Comparison of ENCODE assay signal across 8 cellular contexts in genomic region chr1:89519779-89520358, GRCh38. TPM values are rescaled to one million over a fixed set of nuclear protein-coding genes. Genes with fewer than 3 reads are reported as not detected.
DNase-seq lines count a peak whose midpoint lies in the region; ATAC-seq and TF ChIP-seq lines count a peak whose summit lies in the region.

No MANE protein-coding gene starts in this region.

- DNase-seq in NCI-H446 (lab: John Stamatoyannopoulos, UW), result peak; percentile 26 to 38
- no peak for DNase-seq in NCI-H446 treated with DMSO at 0.1 percent for 48 hours (lab: John Stamatoyannopoulos, UW)
- peak; percentile 63 for DNase-seq in activated CD4-positive, alpha-beta T cell treated with anti-CD3 and anti-CD28 coated beads, Interleukin-2, amount 10 ng/mL, durations not matched to agents 7 days and 5 days
- peak; percentile 66 for DNase-seq in fibroblast of mammary gland (ENCODE audit: low read depth)
- DNase-seq in stimulated activated CD4-positive, alpha-beta T cell treated with anti-CD3 and anti-CD28 coated beads, Interleukin-4, amount 100 ng/mL, for 24 hours, result peak; percentile 57

- peaks cover 1% of the 10 kb centered on the region for H3K79me2 ChIP-seq in Loucy (ENCODE audit: insufficient read depth, low read length)

- peak; percentile 65 for TF ChIP-seq CTCF in Loucy (conservative IDR thresholded peaks at IDR 0.05; ENCODE audit: low read length)
- TF ChIP-seq CTCF in fibroblast of mammary gland (conservative IDR thresholded peaks at IDR 0.05; ENCODE audit: control insufficient read depth, insufficient read depth, low read depth, low read length), result peak; percentile 79

- no peaks in the 10 kb centered on the region for H3K27me3 ChIP-seq in Loucy (ENCODE audit: insufficient read depth, low read length, poor library complexity, severe bottlenecking)

- no peaks in the 10 kb centered on the region for H3K9me3 ChIP-seq in Loucy (ENCODE audit: insufficient read depth, low read depth, low read length)

- peaks cover 11% of the 10 kb centered on the region for H3K4me1 ChIP-seq in Loucy (ENCODE audit: insufficient read depth, low read length, poor library complexity, severe bottlenecking)

- H3K36me3 ChIP-seq in Loucy (ENCODE audit: insufficient read depth, low read length), result no peaks in the 10 kb centered on the region

- no peak overlapping the region for H3K27ac Mint-ChIP-seq in activated CD4-positive, alpha-beta T cell treated with anti-CD3 and anti-CD28 coated beads, Interleukin-2, amount 10 ng/mL, durations not matched to agents 7 days and 5 days

- H3K4me3 ChIP-seq in Loucy (ENCODE audit: low read length, poor library complexity, severe bottlenecking) (no peak overlapping the region), fibroblast of mammary gland (ENCODE audit: control insufficient read depth, low read depth, low read length) (no peak overlapping the region)

- H3K27me3 Mint-ChIP-seq in activated CD4-positive, alpha-beta T cell treated with anti-CD3 and anti-CD28 coated beads, Interleukin-2, amount 10 ng/mL, durations not matched to agents 7 days and 5 days, result no peaks in the 10 kb centered on the region

- CTCF ChIA-PET in activated CD4-positive, alpha-beta T cell treated with anti-CD3 and anti-CD28 coated beads, Interleukin-2, amount 10 ng/mL, durations not matched to agents 7 days and 5 days (lab: Charles Lee), result interaction anchor here (1.4 to 4.3 kb wide), 2 partner anchors 113 to 244 kb away, joined by 3 to 16 read pairs; partner anchors contain the start of gene LRRC8C

- no peaks in the 10 kb centered on the region for H3K9me2 ChIP-seq in Loucy (replicated peaks; ENCODE audit: low read depth, low read length)

- no peak overlapping the region for H2AFZ ChIP-seq in Loucy (ENCODE audit: low read length)

- H4K20me1 ChIP-seq in Loucy (ENCODE audit: insufficient read depth, low read length, poor library complexity, severe bottlenecking), result no peaks in the 10 kb centered on the region

- no peak overlapping the region for H3K4me2 ChIP-seq in Loucy (ENCODE audit: low read depth, low read length, poor library complexity, severe bottlenecking)

- ATAC-seq in GM21786 (IDR thresholded peaks at IDR 0.05; ENCODE audit: unreplicated experiment) (peak; percentile 42), HG03108 (IDR thresholded peaks at IDR 0.05; ENCODE audit: unreplicated experiment) (no peak)

- H3K4me3 Mint-ChIP-seq in activated CD4-positive, alpha-beta T cell treated with anti-CD3 and anti-CD28 coated beads, Interleukin-2, amount 10 ng/mL, durations not matched to agents 7 days and 5 days, result no peak overlapping the region

- H3F3A ChIP-seq in Loucy (ENCODE audit: low read depth), result no peaks in the 10 kb centered on the region

- H3K36me3 Mint-ChIP-seq in activated CD4-positive, alpha-beta T cell treated with anti-CD3 and anti-CD28 coated beads, Interleukin-2, amount 10 ng/mL, durations not matched to agents 7 days and 5 days (ENCODE audit: low read depth), result peaks cover 2% of the 10 kb centered on the region

- no peak overlapping the region for H3K9ac ChIP-seq in Loucy (ENCODE audit: low read depth, low read length, poor library complexity, severe bottlenecking)

- POLR2A ChIA-PET in activated CD4-positive, alpha-beta T cell treated with anti-CD3 and anti-CD28 coated beads, Interleukin-2, amount 10 ng/mL, durations not matched to agents 7 days and 5 days (lab: Charles Lee), result no interaction called here

- peaks cover 21% of the 10 kb centered on the region for H3K4me1 Mint-ChIP-seq in activated CD4-positive, alpha-beta T cell treated with anti-CD3 and anti-CD28 coated beads, Interleukin-2, amount 10 ng/mL, durations not matched to agents 7 days and 5 days

- peaks cover 4% of the 10 kb centered on the region for H3K9me3 Mint-ChIP-seq in activated CD4-positive, alpha-beta T cell treated with anti-CD3 and anti-CD28 coated beads, Interleukin-2, amount 10 ng/mL, durations not matched to agents 7 days and 5 days

RNA-seq across cellular contexts. Expression of gene LRRC8B, which starts 4.8 kb away (rescaled TPM):
- 10 to 100 TPM; 21.2 to 22.1 TPM for total RNA-seq in activated CD4-positive, alpha-beta T cell treated with anti-CD3 and anti-CD28 coated beads, Interleukin-2, amount 10 ng/mL, durations not matched to agents 7 days and 5 days
